Comparison of ENCODE assay signal across 1 cellular context in genomic region chr1:19087017-19087736, GRCh38.
TF ChIP-seq lines count a peak whose summit lies in the region.

No MANE protein-coding gene starts in this region.

TF ChIP-seq in IMR-90, 13 proteins besides CTCF, POLR2A, EP300 and RAD21 (continued from another document):
- no peak for TF ChIP-seq CEBPB (IDR thresholded peaks at IDR 0.05; ENCODE audit: low read depth, low read length)
